Comparison of ENCODE assay signal across 1 cellular context in genomic region chr15:45116006-45116481, GRCh38.
TF ChIP-seq lines count a peak whose summit lies in the region.

No MANE protein-coding gene starts in this region.

TF ChIP-seq in neural cell, 6 proteins besides CTCF, POLR2A, EP300 and RAD21:
- peak; percentile 66 for TF ChIP-seq EZH2 (IDR thresholded peaks at IDR 0.05; ENCODE audit: borderline replicate concordance, insufficient read depth, low read length, poor library complexity, severe bottlenecking)
- no peak for TF ChIP-seq TAF1 (IDR thresholded peaks at IDR 0.05; ENCODE audit: low read depth)
- no peak for TF ChIP-seq SMC3 (conservative IDR thresholded peaks at IDR 0.05; ENCODE audit: poor library complexity)
- TF ChIP-seq REST (IDR thresholded peaks at IDR 0.05; ENCODE audit: borderline replicate concordance) = no peak
- no peak for TF ChIP-seq POLR2AphosphoS5 (IDR thresholded peaks at IDR 0.05)
- no peak for TF ChIP-seq MXI1 (conservative IDR thresholded peaks at IDR 0.05; ENCODE audit: poor library complexity, severe bottlenecking)
